In genomic region chr15:77500986-77501385, GRCh38 we compare ENCODE assay signal across 1 cellular context.
TF ChIP-seq lines count a peak whose summit lies in the region.

No MANE protein-coding gene starts in this region.

TF ChIP-seq in SK-N-SH, 30 proteins besides CTCF, POLR2A, EP300 and RAD21 (continued from another document):
- peak; percentile 88 for TF ChIP-seq PBX3 (IDR thresholded peaks at IDR 0.05)
- no peak for TF ChIP-seq SMC3 (IDR thresholded peaks at IDR 0.05; ENCODE audit: low read depth, low read length)
- 0 out of 2 replicates have a peak, but pooled peaks have one; percentile 17 for TF ChIP-seq RCOR1 (IDR thresholded peaks at IDR 0.05; ENCODE audit: low read length)
- TF ChIP-seq JUND (IDR thresholded peaks at IDR 0.05), result peak; percentile 68
- TF ChIP-seq USF2 (IDR thresholded peaks at IDR 0.05; ENCODE audit: borderline replicate concordance, low read depth, low read length), result no peak
- no peak for TF ChIP-seq USF1 (IDR thresholded peaks at IDR 0.05; ENCODE audit: borderline replicate concordance, low read depth)
- no peak for TF ChIP-seq MEF2A (IDR thresholded peaks at IDR 0.05; ENCODE audit: borderline replicate concordance, low read depth)
- no peak for TF ChIP-seq FOXM1 (IDR thresholded peaks at IDR 0.05; ENCODE audit: low read depth)
- TF ChIP-seq MAX (IDR thresholded peaks at IDR 0.05; ENCODE audit: low read depth), result no peak
- no peak for TF ChIP-seq RFX5 (IDR thresholded peaks at IDR 0.05; ENCODE audit: low read length)
- no peak for TF ChIP-seq CHD2 (IDR thresholded peaks at IDR 0.05; ENCODE audit: low read length, partially characterized antibody)
- no peak for TF ChIP-seq NRF1 (IDR thresholded peaks at IDR 0.05; ENCODE audit: low read depth, low read length)
- no peak for TF ChIP-seq GATA2 (CRISPR knock-in tag; IDR thresholded peaks at IDR 0.05)
- TF ChIP-seq NFIC (IDR thresholded peaks at IDR 0.05; ENCODE audit: borderline replicate concordance), result peak; percentile 89
- no peak for TF ChIP-seq YY1 (IDR thresholded peaks at IDR 0.05; ENCODE audit: low read depth)
- no peak for TF ChIP-seq ZBTB33 (IDR thresholded peaks at IDR 0.05; ENCODE audit: borderline replicate concordance, low read depth)
- TF ChIP-seq FOSL2 (IDR thresholded peaks at IDR 0.05; ENCODE audit: borderline replicate concordance, low read depth), result peak; percentile 58; the same call in 1 of the 2 replicates
- TF ChIP-seq TAF1 (IDR thresholded peaks at IDR 0.05; ENCODE audit: borderline replicate concordance, low read depth, low read length), result no peak
- TF ChIP-seq SIN3A (IDR thresholded peaks at IDR 0.05; ENCODE audit: borderline replicate concordance, low read depth, low read length), result no peak
